Comparison of ENCODE assay signal across 28 cellular contexts in genomic region chr1:33488624-33489023, GRCh38.
"Had no signal": no experiment of that assay in that cellular context is flagged by ENCODE, and none has a peak within 500 bp of the region (broad histone marks: within the 10 kb centered on the region; RNA-seq: fewer than 3 reads in every experiment).

No MANE protein-coding gene starts in this region.

- H3K9ac ChIP-seq: neural progenitor cell, parathyroid adenoma had no signal

- H3K9me3 ChIP-seq: testis had no signal

- ATAC-seq: naive thymus-derived CD4-positive, alpha-beta T cell; natural killer cell; psoas muscle; right cardiac atrium; sciatic nerve; stimulated activated memory B cell treated with anti-CD40 and anti-IgM and Interleukin-4, amounts not matched to agents 10 μg/mL and 1 μg/mL and 100 μg/mL, for 72 hours; stimulated activated naive CD8-positive, alpha-beta T cell treated with anti-CD3 and anti-CD28 coated beads, Interleukin-15, amount 100 ng/mL, for 72 hours; stimulated activated naive CD8-positive, alpha-beta T cell treated with anti-CD3 and anti-CD28 coated beads, Interleukin-15, Interleukin-2, amounts not matched to agents 100 U/mL and 50 U/mL, for 24 hours had no signal

- DNase-seq: naive thymus-derived CD4-positive, alpha-beta T cell; natural killer cell; occipital lobe; ovary; posterior cingulate gyrus; psoas muscle; right cardiac atrium; spleen; stimulated activated CD4-positive, alpha-beta T cell treated with anti-CD3 and anti-CD28 coated beads, Interleukin-12 subunit alpha, Interleukin-12 subunit beta, amount 100 ng/mL, for 4 hours; stimulated activated CD4-positive, alpha-beta T cell treated with anti-CD3 and anti-CD28 coated beads, Interleukin-1b, Interleukin-23, amount 100 ng/mL, for 48 hours; stimulated activated CD4-positive, alpha-beta T cell treated with anti-CD3 and anti-CD28 coated beads, Interleukin-4, amount 100 ng/mL, for 1 hour; stimulated activated CD4-positive, alpha-beta T cell treated with anti-CD3 and anti-CD28 coated beads, Interleukin-4, amount 100 ng/mL, for 4 hours; stimulated activated CD8-positive, alpha-beta memory T cell treated with anti-CD3 and anti-CD28 coated beads, Interleukin-4, amount 100 ng/mL, for 48 hours; stimulated activated naive CD4-positive, alpha-beta T cell; stimulated activated naive CD8-positive, alpha-beta T cell treated with anti-CD3 and anti-CD28 coated beads, Interleukin-15, amount 100 ng/mL, for 72 hours; stimulated activated naive CD8-positive, alpha-beta T cell treated with anti-CD3 and anti-CD28 coated beads, Interleukin-15, Interleukin-2, amounts not matched to agents 100 U/mL and 50 U/mL, for 24 hours; substantia nigra; testis; tibial artery; transverse colon; uterus had no signal

- H3K27me3 ChIP-seq: neural progenitor cell, ovary, spleen, suprapubic skin, testis, tibial artery, transverse colon, uterus had no signal

- H3K4me2 ChIP-seq: neural progenitor cell, smooth muscle cell had no signal

- H3K4me3 ChIP-seq: neural progenitor cell, ovary, psoas muscle, skin epidermis, smooth muscle cell, spleen, suprapubic skin, testis, tibial artery, transverse colon, uterus had no signal

- H3K4me1 ChIP-seq: neural progenitor cell, parathyroid adenoma, psoas muscle, spleen, suprapubic skin, testis, tibial artery, transverse colon, uterus had no signal

- H3K36me3 ChIP-seq: uterus had no signal

- H3K27ac ChIP-seq: neural progenitor cell, ovary, parathyroid adenoma, psoas muscle, skin epidermis, spleen, suprapubic skin, testis, tibial artery, transverse colon, uterus had no signal

- H2AFZ ChIP-seq: neural progenitor cell, parathyroid adenoma had no signal
